Comparison of ENCODE assay signal across 18 cellular contexts in genomic region chr1:223141021-223141420, GRCh38. TPM values are rescaled to one million over a fixed set of nuclear protein-coding genes. Genes with fewer than 3 reads are reported as not detected.
A peak's percentile ranks its signal among the peaks of the same experiment; 100 is the strongest.
DNase-seq lines count a peak whose midpoint lies in the region; ATAC-seq and TF ChIP-seq lines count a peak whose summit lies in the region.
"Had no signal": no experiment of that assay in that cellular context is flagged by ENCODE, and none has a peak within 500 bp of the region (broad histone marks: within the 10 kb centered on the region; RNA-seq: fewer than 3 reads in every experiment).

No MANE protein-coding gene starts in this region.

- POLR2A ChIA-PET in CD8-positive, alpha-beta T cell (lab: Charles Lee), result no interaction called here

- H3K4me3 ChIP-seq in colonic mucosa (no peak overlapping the region), stomach (no peak overlapping the region), Karpas-422 (ENCODE audit: low read length) (no peak overlapping the region)
- no peak overlapping the region for H3K4me3 ChIP-seq in CD8-positive, alpha-beta T cell (ENCODE audit: low read depth, low read length)

- no peaks in the 10 kb centered on the region for H3K9me3 ChIP-seq in colonic mucosa
- no peaks in the 10 kb centered on the region for H3K9me3 ChIP-seq in stomach
- no peaks in the 10 kb centered on the region for H3K9me3 ChIP-seq in CD8-positive, alpha-beta T cell (ENCODE audit: low read length)
- H3K9me3 ChIP-seq in Karpas-422 (ENCODE audit: low read length), result no peaks in the 10 kb centered on the region
- H3K9me3 ChIP-seq: spleen had no signal

- H3K4me1 ChIP-seq in colonic mucosa (peaks cover 8% of the 10 kb centered on the region), stomach (peaks cover 13 to 65% (median 56%) of the 10 kb centered on the region in 4 donors), Karpas-422 (ENCODE audit: low read length) (peaks cover 14% of the 10 kb centered on the region)
- peaks cover 16% of the 10 kb centered on the region for H3K4me1 ChIP-seq in CD8-positive, alpha-beta T cell (ENCODE audit: insufficient read depth, low read length)

- ATAC-seq in left colon (peak; percentile 13), HG03432 (IDR thresholded peaks at IDR 0.05; ENCODE audit: unreplicated experiment) (no peak)
- ATAC-seq in CD8-positive, alpha-beta T cell, result no peak
- ATAC-seq: activated CD4-positive, alpha-beta T cell treated with anti-CD3 and anti-CD28 coated beads for 36 hours; stimulated activated naive CD8-positive, alpha-beta T cell treated with anti-CD3 and anti-CD28 coated beads, Interleukin-15, Interleukin-2, amounts not matched to agents 100 U/mL and 50 U/mL, for 24 hours had no signal

- H3K27ac ChIP-seq in colonic mucosa (no peak overlapping the region), stomach (peak overlapping the region in 3 of 5 donors; percentile 1 to 69 (median 44)), substantia nigra (ENCODE audit: low read depth, low read length, poor library complexity, severe bottlenecking) (no peak overlapping the region), Karpas-422 (ENCODE audit: low read length) (no peak overlapping the region)
- no peak overlapping the region for H3K27ac ChIP-seq in CD8-positive, alpha-beta T cell (ENCODE audit: low read depth, low read length)

- no peak overlapping the region for H3K27ac Mint-ChIP-seq in CD8-positive, alpha-beta T cell
- H3K27ac Mint-ChIP-seq: activated CD4-positive, alpha-beta T cell treated with anti-CD3 and anti-CD28 coated beads for 36 hours; B cell had no signal

- no peak for TF ChIP-seq EP300 in stomach (IDR thresholded peaks at IDR 0.05)

- TF ChIP-seq CTCF in colonic mucosa (IDR thresholded peaks at IDR 0.05) (no peak), stomach (IDR thresholded peaks at IDR 0.05) (no peak)
- no peak for TF ChIP-seq CTCF in CD8-positive, alpha-beta T cell (IDR thresholded peaks at IDR 0.05)

- intact Hi-C loops in colonic mucosa (cut with DNase I), result loop anchor here (10.0 kb wide), 1 partner anchor 214 kb away; no protein-coding TSS in a partner anchor
- intact Hi-C loops in left colon (cut with DNase I, micrococcal nuclease), result loop anchor here in 1 of 2 donors (10.0 kb wide), 1 partner anchor 544 kb away; no protein-coding TSS in a partner anchor
- intact Hi-C loops in stomach (cut with DNase I; ENCODE audit: low total_unique reads), result no loop called here
- intact Hi-C loops in CD8-positive, alpha-beta T cell (cut with DNase I, micrococcal nuclease), result loop anchor here (10.0 kb wide), 2 partner anchors 486 to 1194 kb away; partner anchors contain the start of gene NVL (in 1 of the 2)

- TF ChIP-seq POLR2A in stomach (IDR thresholded peaks at IDR 0.05), result no peak

- no peaks in the 10 kb centered on the region for H3K9me3 Mint-ChIP-seq in CD8-positive, alpha-beta T cell

- no peak overlapping the region for H3K4me2 ChIP-seq in Karpas-422 (ENCODE audit: low read depth, low read length, poor library complexity, severe bottlenecking)

- no peaks in the 10 kb centered on the region for H3K9me2 ChIP-seq in Karpas-422 (replicated peaks; ENCODE audit: insufficient read depth, low read length)

- no peaks in the 10 kb centered on the region for H3K36me3 Mint-ChIP-seq in CD8-positive, alpha-beta T cell

- CTCF ChIA-PET in CD8-positive, alpha-beta T cell (lab: Charles Lee), result interaction anchor here (1.0 to 2.3 kb wide), 5 partner anchors 9 to 223 kb away, joined by 3 to 12 read pairs (median 4); partner anchors contain the start of gene SUSD4

- peak overlapping the region in 1 of 2 donors; percentile 22 for H3K9ac ChIP-seq in colonic mucosa (ENCODE audit: low read depth in 2 of 2, low read length in 2 of 2)
- H3K9ac ChIP-seq in Karpas-422 (ENCODE audit: low read length), result no peak overlapping the region

- 19 to 36% (median 28%) methylated on average over 5 of the region's 5 CpGs for WGBS in stomach, 5 donors

- no peaks in the 10 kb centered on the region; the same call in 1 of the 2 replicates for H4K20me1 ChIP-seq in Karpas-422 (ENCODE audit: insufficient read depth, low read depth, low read length)

- no peaks in the 10 kb centered on the region for H3K27me3 Mint-ChIP-seq in CD8-positive, alpha-beta T cell (ENCODE audit: low read depth)

- no peak overlapping the region for H3K4me3 Mint-ChIP-seq in CD8-positive, alpha-beta T cell
- H3K4me3 Mint-ChIP-seq: activated CD4-positive, alpha-beta T cell treated with anti-CD3 and anti-CD28 coated beads for 36 hours had no signal

- H3K4me1 Mint-ChIP-seq in CD8-positive, alpha-beta T cell (ENCODE audit: low read depth), result peaks cover 21% of the 10 kb centered on the region

- no peaks in the 10 kb centered on the region for H3K79me2 ChIP-seq in Karpas-422 (ENCODE audit: low read length)

- H3K36me3 ChIP-seq in colonic mucosa (no peaks in the 10 kb centered on the region), stomach (no peaks in the 10 kb centered on the region), Karpas-422 (ENCODE audit: insufficient read depth, low read length) (no peaks in the 10 kb centered on the region)
- no peaks in the 10 kb centered on the region for H3K36me3 ChIP-seq in CD8-positive, alpha-beta T cell (ENCODE audit: insufficient read depth, low read length)
- H3K36me3 ChIP-seq: spleen had no signal

- DNase-seq in HT-29 (ENCODE audit: low spot score) (peak; percentile 8), colonic mucosa (peak; percentile 48), left colon (no peak), stomach (no peak), substantia nigra (lab: John Stamatoyannopoulos, UW) (no peak), Karpas-422 (no peak)
- DNase-seq in CD8-positive, alpha-beta T cell, result no peak
- DNase-seq: activated CD4-positive, alpha-beta T cell treated with anti-CD3 and anti-CD28 coated beads for 36 hours; activated CD8-positive, alpha-beta memory T cell treated with anti-CD3 and anti-CD28 coated beads, Interleukin-2, amount 50 U/mL, for 4 hours; activated naive CD4-positive, alpha-beta T cell; midbrain; NCI-H1694; occipital lobe; SIG-M5; spleen; stimulated activated naive CD8-positive, alpha-beta T cell treated with anti-CD3 and anti-CD28 coated beads, Interleukin-15, Interleukin-2, amounts not matched to agents 100 U/mL and 50 U/mL, for 24 hours had no signal

- H3K27me3 ChIP-seq in colonic mucosa (no peaks in the 10 kb centered on the region), stomach (no peaks in the 10 kb centered on the region), Karpas-422 (ENCODE audit: low read length) (no peaks in the 10 kb centered on the region)
- H3K27me3 ChIP-seq in CD8-positive, alpha-beta T cell (ENCODE audit: insufficient read depth, low read length), result no peaks in the 10 kb centered on the region

- no peak overlapping the region for H2AFZ ChIP-seq in Karpas-422 (ENCODE audit: low read length)

RNA-seq across cellular contexts. Expression of gene TLR5, which starts 2.0 kb away (rescaled TPM):
- 0.08 and 0.38 TPM in 2 replicates for total RNA-seq in HT-29 (2014; rRNA removed; shearing (Covaris generic))
- total RNA-seq in colonic mucosa, result 1 to 10 TPM; 1.7 to 3.0 TPM
- 1 to 10 TPM; 1.3 to 3.5 TPM for total RNA-seq in left colon
- total RNA-seq in stomach, result 10 to 100 TPM in 1 of 5 donors, 1 to 10 TPM in 2, under 1 TPM in 1, not detected in 1; 0.58 to 25.9 (median 5.6) TPM
- polyA plus RNA-seq in stomach, result 1 to 10 TPM in 2 of 3 donors, under 1 TPM in 1; 0.46 to 5.4 (median 1.2) TPM
- total RNA-seq in CD8-positive, alpha-beta T cell, result 1 to 10 TPM; 1.1 to 1.2 TPM
- total RNA-seq in Karpas-422 (2014; rRNA removed; shearing (Covaris generic); ENCODE audit: low replicate concordance), result not detected in 2 replicates
- total RNA-seq: B cell had no signal

Comparison
In these comparisons a context has a peak if more than half of its experiments do, and no peak if none do; other contexts are left out.
1. DNase-seq: peak in HT-29 (single experiment) and colonic mucosa (single experiment); none in left colon (0 of 2), stomach (single experiment), substantia nigra (0 of 49), CD8-positive, alpha-beta T cell (0 of 7) and Karpas-422 (single experiment).
2. H3K27ac ChIP-seq: peak in stomach (3 of 5); none in colonic mucosa (single experiment), substantia nigra (single experiment), CD8-positive, alpha-beta T cell (single experiment) and Karpas-422 (single experiment).